Comparison of ENCODE assay signal across 27 cellular contexts in the genomic region with DNA sequence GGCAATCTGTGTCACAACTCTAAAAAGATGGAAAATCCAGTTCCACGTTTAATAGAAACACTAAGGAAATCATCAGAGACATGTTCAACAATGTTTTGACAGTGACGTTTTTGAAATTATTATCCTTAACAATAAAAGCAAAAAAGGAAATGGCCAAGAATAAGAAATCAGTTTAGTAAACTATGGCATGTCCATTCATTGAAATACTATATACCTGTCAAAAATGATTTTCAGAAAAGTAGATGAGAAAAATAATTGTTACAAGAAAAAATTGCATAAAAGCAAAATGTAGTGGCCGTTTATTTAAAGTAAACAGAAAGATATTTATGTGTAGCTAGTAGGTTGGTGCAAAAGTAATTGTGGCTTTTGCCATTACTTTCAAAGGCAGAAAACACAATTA.
"Had no signal": no experiment of that assay in that cellular context is flagged by ENCODE, and none has a peak within 500 bp of the region (broad histone marks: within the 10 kb centered on the region; RNA-seq: fewer than 3 reads in every experiment).

No MANE protein-coding gene starts in this region.

- H3K4me1 Mint-ChIP-seq: mesothelial cell of epicardium, naive B cell had no signal

- H3K4me1 ChIP-seq: esophagus squamous epithelium, gastrocnemius medialis, heart right ventricle, left lung, lower lobe of right lung had no signal

- H3K27me3 ChIP-seq: dorsolateral prefrontal cortex, esophagus squamous epithelium, gastrocnemius medialis, heart right ventricle, left lung had no signal

- H3K27ac Mint-ChIP-seq: mesothelial cell of epicardium, naive B cell had no signal

- DNase-seq: dermis blood vessel endothelial cell; dorsolateral prefrontal cortex; effector CD4-positive, alpha-beta T cell; effector memory CD4-positive, alpha-beta T cell; erythroblast; esophagus squamous epithelium; foreskin melanocyte; gastrocnemius medialis; glutamatergic neuron; head of caudate nucleus; heart right ventricle; hippocampal formation; left cardiac atrium; left lung; left ventricle myocardium superior; lower lobe of right lung; mesenchymal stem cell; mucosa of descending colon; naive B cell had no signal

- H3K4me3 Mint-ChIP-seq: mesothelial cell of epicardium, naive B cell had no signal

- H3K27ac ChIP-seq: coronary artery, dorsolateral prefrontal cortex, epithelial cell of prostate, esophagus squamous epithelium, gastrocnemius medialis, heart right ventricle, left lung, lower lobe of right lung had no signal

- H3K27me3 Mint-ChIP-seq: naive B cell had no signal

- H3K9me3 ChIP-seq: esophagus squamous epithelium, gastrocnemius medialis had no signal

- ATAC-seq: esophagus mucosa, gastrocnemius medialis, heart right ventricle, left cardiac atrium, left lung, left ventricle myocardium superior, lower lobe of right lung, mucosa of descending colon had no signal

- FAIRE-seq: colon, endometrium, islet of Langerhans, keratinocyte had no signal

- H3K4me3 ChIP-seq: coronary artery, dorsolateral prefrontal cortex, esophagus squamous epithelium, gastrocnemius medialis, heart right ventricle, left lung, lower lobe of right lung, mucosa of descending colon had no signal

- H3K36me3 ChIP-seq: esophagus squamous epithelium, gastrocnemius medialis, heart right ventricle, left lung, lower lobe of right lung had no signal
